Comparison of ENCODE assay signal across 15 cellular contexts in the genomic region with DNA sequence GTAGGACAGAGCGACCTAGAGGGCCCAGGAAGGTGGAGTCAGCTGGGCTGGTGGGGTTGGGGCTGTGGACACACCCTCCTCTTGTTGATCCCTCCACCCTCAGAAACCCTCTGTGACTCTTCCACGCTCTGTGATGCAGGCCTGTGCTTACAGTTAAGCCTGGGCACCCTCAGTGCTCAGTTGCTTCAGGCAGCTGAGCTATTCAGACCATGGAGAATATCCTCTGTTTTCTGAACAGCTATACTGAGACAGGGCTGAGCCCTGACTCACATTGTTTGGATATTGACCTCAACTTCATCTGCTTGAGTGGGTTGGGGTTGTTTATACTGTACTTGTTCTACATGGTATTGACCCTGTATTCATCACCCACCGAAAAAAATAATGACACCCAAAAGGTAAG. TPM values are rescaled to one million over a fixed set of nuclear protein-coding genes. Genes with fewer than 3 reads are reported as not detected.
"Had no signal": no experiment of that assay in that cellular context is flagged by ENCODE, and none has a peak within 500 bp of the region (broad histone marks: within the 10 kb centered on the region; RNA-seq: fewer than 3 reads in every experiment).

A gene (plus strand): TSS at position 124 of the 400 bp plus-strand sequence. CDS start 86 bp downstream, at position 210.

RNA-seq across cellular contexts. Expression of the gene that starts here (rescaled TPM):
- total RNA-seq: activated B cell treated with CpG ODN at 0.5 μM for 24 hours; activated CD4-positive, alpha-beta memory T cell treated with anti-CD3 and anti-CD28 coated beads for 36 hours; activated CD4-positive, alpha-beta memory T cell treated with anti-CD3 and anti-CD28 coated beads, Interleukin-2, amount 10 ng/mL, durations not matched to agents 7 days and 5 days; activated CD4-positive, alpha-beta T cell treated with anti-CD3 and anti-CD28 coated beads for 36 hours; activated CD4-positive, alpha-beta T cell treated with anti-CD3 and anti-CD28 coated beads, Interleukin-2, amount 10 ng/mL, durations not matched to agents 24 days and 14 days; activated CD4-positive, alpha-beta T cell treated with anti-CD3 and anti-CD28 coated beads, Interleukin-2, amount 10 ng/mL, durations not matched to agents 7 days and 5 days; activated CD8-positive, alpha-beta memory T cell treated with anti-CD3 and anti-CD28 coated beads for 36 hours; activated CD8-positive, alpha-beta memory T cell treated with anti-CD3 and anti-CD28 coated beads, Interleukin-2, amount 10 ng/mL, durations not matched to agents 7 days and 5 days; activated CD8-positive, alpha-beta T cell treated with anti-CD3 and anti-CD28 coated beads for 36 hours; activated CD8-positive, alpha-beta T cell treated with anti-CD3 and anti-CD28 coated beads, Interleukin-2, amount 10 ng/mL, durations not matched to agents 7 days and 5 days; T-cell; T-helper 1 cell treated with Interleukin-12 subunit alpha and Interleukin-12 subunit beta and Interleukin-4 antibody, amounts not matched to agents 30 ng/mL and 1 ng/mL, for 36 hours; T-helper 17 cell; T-helper 2 cell treated with Interferon-gamma antibody and Interleukin-4, amounts not matched to agents 100 ng/mL and 5 ng/mL, for 36 hours; WTC11 had no signal
